27 cellular contexts compared by ENCODE assay signal in genomic region chr1:1151306-1151705, GRCh38. TPM values are rescaled to one million over a fixed set of nuclear protein-coding genes. Genes with fewer than 3 reads are reported as not detected.
DNase-seq lines count a peak whose midpoint lies in the region; ATAC-seq, FAIRE-seq and TF ChIP-seq lines count a peak whose summit lies in the region.
"Had no signal": no experiment of that assay in that cellular context is flagged by ENCODE, and none has a peak within 500 bp of the region (broad histone marks: within the 10 kb centered on the region; RNA-seq: fewer than 3 reads in every experiment).

No MANE protein-coding gene starts in this region.

- H3K9ac ChIP-seq in BLaER1, result no peak overlapping the region; the same call in 1 of the 2 replicates
- no peak overlapping the region for H3K9ac ChIP-seq in K562 (ENCODE audit: insufficient read depth in 1 of 2, low read depth in 2 of 2, low read length in 2 of 2)

- TF ChIP-seq POLR2A in K562 (conservative IDR thresholded peaks at IDR 0.05), result no peak

- POLR2A ChIA-PET in K562 (lab: Yijun Ruan, JAX), result interaction anchor here (0.6 to 0.9 kb wide), 2 partner anchors 27 to 69 kb away, joined by 3 to 4 read pairs; no protein-coding TSS in a partner anchor

- H4K20me1 ChIP-seq in BLaER1 (no peaks in the 10 kb centered on the region), K562 (replicated peaks; ENCODE audit: control insufficient read depth, insufficient read depth, low read length) (peaks cover 8% of the 10 kb centered on the region; the same call in 1 of the 2 replicates)
- H4K20me1 ChIP-seq: BLaER1 treated with 17β-estradiol and CSF1 and Interleukin-3, amounts not matched to agents 10 nM and 100 nM had no signal

- H3K9me3 ChIP-seq in BLaER1 (peaks cover 25% of the 10 kb centered on the region), K562 (replicated peaks; ENCODE audit: control insufficient read depth, insufficient read depth, low read depth, low read length) (no peaks in the 10 kb centered on the region)
- H3K9me3 ChIP-seq: BE2C, Caco-2 had no signal

- H2AFZ ChIP-seq in K562 (ENCODE audit: low read depth, low read length), result no peak overlapping the region

- peaks cover 31% of the 10 kb centered on the region for H3K4me1 Mint-ChIP-seq in stimulated activated effector memory CD8-positive, alpha-beta T cell treated with anti-CD3 and anti-CD28 coated beads, Interleukin-12 subunit alpha, Interleukin-12 subunit beta, amount 100 ng/mL, for 72 hours

- no peak for ATAC-seq in K562
- no peak for ATAC-seq in stimulated activated effector memory CD8-positive, alpha-beta T cell treated with anti-CD3 and anti-CD28 coated beads, Interleukin-12 subunit alpha, Interleukin-12 subunit beta, amount 100 ng/mL, for 72 hours
- ATAC-seq: CD8-positive, alpha-beta T cell; GM12878 had no signal

- FAIRE-seq in K562 (lab: Jason Lieb, UNC), result no peak
- FAIRE-seq: A204.1, D721Med, GM12878, GM12892, GM18507 had no signal

- TF ChIP-seq RAD21 in K562 (CRISPR knock-in tag; conservative IDR thresholded peaks at IDR 0.05 in 1 of 2, IDR thresholded peaks at IDR 0.05 in 1 of 2), result no peak

- in situ Hi-C loops in K562 (cut with MboI), result no loop called here

- intact Hi-C loops in K562 (cut with micrococcal nuclease), result no loop called here

- no peaks in the 10 kb centered on the region for H3K9me1 ChIP-seq in K562 (ENCODE audit: control insufficient read depth, insufficient read depth, low read length)

- 58% methylated on average over 16 of the region's 21 CpGs for WGBS in K562 (ENCODE audit: insufficient coverage, low coverage, missing lambda C conversion rate)

- peak overlapping the region; percentile 81 for H3K27ac Mint-ChIP-seq in stimulated activated effector memory CD8-positive, alpha-beta T cell treated with anti-CD3 and anti-CD28 coated beads, Interleukin-12 subunit alpha, Interleukin-12 subunit beta, amount 100 ng/mL, for 72 hours
- H3K27ac Mint-ChIP-seq: CD4-positive, alpha-beta T cell had no signal

- H3K36me3 ChIP-seq in BLaER1, result no peaks in the 10 kb centered on the region
- H3K36me3 ChIP-seq in K562 (ENCODE audit: control insufficient read depth, insufficient read depth, low read length), result no peaks in the 10 kb centered on the region
- H3K36me3 ChIP-seq: BE2C; BLaER1 treated with 17β-estradiol and CSF1 and Interleukin-3, amounts not matched to agents 10 nM and 100 nM had no signal

- H3K4me3 ChIP-seq in BLaER1 (no peak overlapping the region), K562 (no peak overlapping the region)
- H3K4me3 ChIP-seq: BLaER1 treated with 17β-estradiol and CSF1 and Interleukin-3, amounts not matched to agents 10 nM and 100 nM; GM12878 had no signal

- H3K27ac ChIP-seq in BLaER1 (peak overlapping the region; percentile 63), K562 (ENCODE audit: extremely low read depth, low read depth, low read length) (no peak overlapping the region)
- H3K27ac ChIP-seq: BLaER1 treated with 17β-estradiol and CSF1 and Interleukin-3, amounts not matched to agents 10 nM and 100 nM; C4-2B had no signal

- H3K27me3 ChIP-seq in BLaER1 (no peaks in the 10 kb centered on the region), K562 (ENCODE audit: control insufficient read depth in 2 of 2, insufficient read depth in 2 of 2, low read length in 2 of 2) (peaks cover 25 to 41% of the 10 kb centered on the region in 2 experiments)
- H3K27me3 ChIP-seq: BE2C; BLaER1 treated with 17β-estradiol and CSF1 and Interleukin-3, amounts not matched to agents 10 nM and 100 nM had no signal

- H3K79me2 ChIP-seq in K562 (ENCODE audit: control insufficient read depth, insufficient read depth, low read length), result no peaks in the 10 kb centered on the region

- BruUV-seq in K562 (replicated peaks; lab: Mats Ljungman, UMichigan), result no TSS peak

- TF ChIP-seq EP300 in K562 (IDR thresholded peaks at IDR 0.05; ENCODE audit: low read length), result no peak

- peaks cover 19% of the 10 kb centered on the region for H3K36me3 Mint-ChIP-seq in stimulated activated effector memory CD8-positive, alpha-beta T cell treated with anti-CD3 and anti-CD28 coated beads, Interleukin-12 subunit alpha, Interleukin-12 subunit beta, amount 100 ng/mL, for 72 hours
- H3K36me3 Mint-ChIP-seq: CD8-positive, alpha-beta T cell had no signal

- no peak for TF ChIP-seq CTCF in K562 (IDR thresholded peaks at IDR 0.05 in 2 of 3, conservative IDR thresholded peaks at IDR 0.05 in 1 of 3; ENCODE audit: insufficient read depth in 2 of 3, low read depth in 1 of 3, low read length in 3 of 3)

- DNase-seq in K562 (ENCODE audit: extremely low read depth in 1 of 4, low spot score in 3 of 4) (no peak), DMS53 (lab: John Stamatoyannopoulos, UW) (no peak)
- no peak for DNase-seq in stimulated activated effector memory CD8-positive, alpha-beta T cell treated with anti-CD3 and anti-CD28 coated beads, Interleukin-12 subunit alpha, Interleukin-12 subunit beta, amount 100 ng/mL, for 72 hours (ENCODE audit: low spot score in 2 of 2)
- no peak for DNase-seq in stimulated activated CD4-positive, alpha-beta T cell treated with anti-CD3 and anti-CD28 coated beads, Interleukin-1b, Interleukin-23, amount 100 ng/mL, for 48 hours
- DNase-seq: 8988T; ACHN; BE2C; Caco-2; Calu3; CD4-positive, alpha-beta T cell; CD8-positive, alpha-beta T cell; DMS79; DND-41; EL; GDM1 had no signal

- peaks cover 30% of the 10 kb centered on the region for H3K4me1 ChIP-seq in BLaER1
- H3K4me1 ChIP-seq in K562 (replicated peaks in 1 of 2; ENCODE audit: control insufficient read depth in 2 of 2, insufficient read depth in 2 of 2, low read length in 2 of 2), result peaks cover 6 to 51% of the 10 kb centered on the region in 2 experiments
- H3K4me1 ChIP-seq: BE2C, Caco-2 had no signal

- H3K9me3 Mint-ChIP-seq in stimulated activated effector memory CD8-positive, alpha-beta T cell treated with anti-CD3 and anti-CD28 coated beads, Interleukin-12 subunit alpha, Interleukin-12 subunit beta, amount 100 ng/mL, for 72 hours, result peaks cover 19% of the 10 kb centered on the region

- H3K4me3 Mint-ChIP-seq in stimulated activated effector memory CD8-positive, alpha-beta T cell treated with anti-CD3 and anti-CD28 coated beads, Interleukin-12 subunit alpha, Interleukin-12 subunit beta, amount 100 ng/mL, for 72 hours, result no peak overlapping the region
- H3K4me3 Mint-ChIP-seq: CD4-positive, alpha-beta T cell; CD8-positive, alpha-beta T cell had no signal

- CTCF ChIA-PET in K562 (lab: Yijun Ruan, JAX; ENCODE audit: low intra/inter-chr PET ratio), result no interaction called here

- H3K4me2 ChIP-seq in BLaER1, result peak overlapping the region; percentile 66; the same call in 1 of the 2 replicates
- no peak overlapping the region for H3K4me2 ChIP-seq in K562 (ENCODE audit: insufficient read depth, low read length)

RNA-seq across cellular contexts. Expression of gene TTLL10, which starts 22.4 kb away (rescaled TPM):
- total RNA-seq in K562 (2011; cell fraction: chromatin; rRNA removed; ENCODE audit: low replicate concordance), result 0.21 TPM in 1 of 2 replicates, not detected in the other
- total RNA-seq in K562 (2011; cell fraction: nucleolus; rRNA removed), result 0.17 TPM in 1 of 2 replicates, not detected in the other
- not detected in 2 replicates for total RNA-seq in K562 (2011; cell fraction: nucleoplasm; rRNA removed)
- not detected in 2 replicates for total RNA-seq in K562 (2014; rRNA removed)
- total RNA-seq in K562 (2014; rRNA removed; fragmentation: Illumina TruSeq; extraction: Trizol), result not detected in 2 replicates
- not detected in 2 replicates for total RNA-seq in K562 (2015; rRNA removed; fragmentation: Illumina TruSeq; extraction: Trizol)
- total RNA-seq in K562 (2021), result not detected in 2 replicates
- polyA plus RNA-seq in K562 (2011; rRNA removed), result not detected in 2 replicates
- 0.06 TPM in 1 of 2 replicates, not detected in the other for polyA plus RNA-seq in K562 (2011; cell fraction: cytosol; rRNA removed)
- 0.07 and 0.38 TPM in 2 replicates for polyA plus RNA-seq in K562 (2011; cell fraction: nucleus; rRNA removed)
- polyA plus RNA-seq in K562 (2012), result 0.10 TPM in 1 of 2 replicates, not detected in the other
- not detected in 2 replicates for polyA plus RNA-seq in K562 (2014; fragmentation: Illumina TruSeq; extraction: Trizol)
- not detected for polyA plus RNA-seq in K562 (2014; fragmentation: Nextera tagmentation; extraction: Ambion mirVana)
- polyA plus RNA-seq in K562 (2014; rRNA removed), result not detected in 2 replicates
- not detected in 2 replicates for polyA minus RNA-seq in K562 (2011; rRNA and poly(A)+ RNA removed)
- polyA minus RNA-seq in K562 (2011; cell fraction: cytosol; rRNA and poly(A)+ RNA removed), result not detected in 2 replicates
- polyA minus RNA-seq in K562 (2011; cell fraction: nucleus; rRNA and poly(A)+ RNA removed), result 0.13 TPM in 1 of 2 replicates, not detected in the other
- total RNA-seq: A673; CD8-positive, alpha-beta T cell; Daoy; G401; GM12878 had no signal
- polyA plus RNA-seq: AG04450, GM12878 had no signal

RNA-seq across cellular contexts. Expression of gene C1orf159, which starts 35.4 kb away (rescaled TPM):
- 35.9 and 114 TPM in 2 replicates for total RNA-seq in K562 (2011; cell fraction: chromatin; rRNA removed; ENCODE audit: low replicate concordance)
- 121 and 123 TPM in 2 replicates for total RNA-seq in K562 (2011; cell fraction: nucleolus; rRNA removed)
- 60.4 and 67.1 TPM in 2 replicates for total RNA-seq in K562 (2011; cell fraction: nucleoplasm; rRNA removed)
- total RNA-seq in K562 (2014; rRNA removed) (34.0 and 50.2 TPM in 2 replicates), K562 (2014; rRNA removed; fragmentation: Illumina TruSeq; extraction: Trizol) (1.0 and 1.4 TPM in 2 replicates), K562 (2015; rRNA removed; fragmentation: Illumina TruSeq; extraction: Trizol) (10.6 and 12.2 TPM in 2 replicates), K562 (2021) (42.3 and 46.4 TPM in 2 replicates)
- polyA plus RNA-seq in K562 (2011; rRNA removed) (13.2 and 23.8 TPM in 2 replicates), K562 (2014; fragmentation: Illumina TruSeq; extraction: Trizol) (6.3 and 17.8 TPM in 2 replicates), K562 (2014; fragmentation: Nextera tagmentation; extraction: Ambion mirVana) (under 1 TPM; 0.28 to 0.60 TPM), K562 (2014; rRNA removed) (52.8 and 54.9 TPM in 2 replicates)
- 21.2 and 54.5 TPM in 2 replicates for polyA plus RNA-seq in K562 (2011; cell fraction: cytosol; rRNA removed)
- 125 and 192 TPM in 2 replicates for polyA plus RNA-seq in K562 (2011; cell fraction: nucleus; rRNA removed)
- polyA plus RNA-seq in K562 (2012), result 23.9 and 32.3 TPM in 2 replicates
- 3.2 and 3.9 TPM in 2 replicates for polyA minus RNA-seq in K562 (2011; rRNA and poly(A)+ RNA removed)
- 12.4 and 13.6 TPM in 2 replicates for polyA minus RNA-seq in K562 (2011; cell fraction: cytosol; rRNA and poly(A)+ RNA removed)
- polyA minus RNA-seq in K562 (2011; cell fraction: nucleus; rRNA and poly(A)+ RNA removed), result 34.3 and 38.5 TPM in 2 replicates

RNA-seq across cellular contexts. Expression of gene TNFRSF18, which starts 55.1 kb away (rescaled TPM):
- total RNA-seq in K562 (2011; cell fraction: chromatin; rRNA removed; ENCODE audit: low replicate concordance), result not detected in 2 replicates
- 0.50 TPM in 1 of 2 replicates, not detected in the other for total RNA-seq in K562 (2011; cell fraction: nucleolus; rRNA removed)
- total RNA-seq in K562 (2011; cell fraction: nucleoplasm; rRNA removed), result not detected in 2 replicates
- total RNA-seq in K562 (2014; rRNA removed), result not detected in 2 replicates
- not detected in 2 replicates for total RNA-seq in K562 (2014; rRNA removed; fragmentation: Illumina TruSeq; extraction: Trizol)
- not detected in 2 replicates for total RNA-seq in K562 (2015; rRNA removed; fragmentation: Illumina TruSeq; extraction: Trizol)
- 0.27 TPM in 1 of 2 replicates, not detected in the other for total RNA-seq in K562 (2021)
- polyA plus RNA-seq in K562 (2011; rRNA removed), result not detected in 2 replicates
- not detected in 2 replicates for polyA plus RNA-seq in K562 (2011; cell fraction: cytosol; rRNA removed)
- 0.25 and 0.26 TPM in 2 replicates for polyA plus RNA-seq in K562 (2011; cell fraction: nucleus; rRNA removed)
- polyA plus RNA-seq in K562 (2012), result 0.19 TPM in 1 of 2 replicates, not detected in the other
- polyA plus RNA-seq in K562 (2014; fragmentation: Illumina TruSeq; extraction: Trizol), result not detected in 2 replicates
- not detected for polyA plus RNA-seq in K562 (2014; fragmentation: Nextera tagmentation; extraction: Ambion mirVana)
- polyA plus RNA-seq in K562 (2014; rRNA removed), result 0.24 TPM in 1 of 2 replicates, not detected in the other
- not detected in 2 replicates for polyA minus RNA-seq in K562 (2011; rRNA and poly(A)+ RNA removed)
- not detected in 2 replicates for polyA minus RNA-seq in K562 (2011; cell fraction: cytosol; rRNA and poly(A)+ RNA removed)
- polyA minus RNA-seq in K562 (2011; cell fraction: nucleus; rRNA and poly(A)+ RNA removed), result not detected in 2 replicates
- total RNA-seq: Caco-2, Calu3, G401 had no signal
